In the genomic region with DNA sequence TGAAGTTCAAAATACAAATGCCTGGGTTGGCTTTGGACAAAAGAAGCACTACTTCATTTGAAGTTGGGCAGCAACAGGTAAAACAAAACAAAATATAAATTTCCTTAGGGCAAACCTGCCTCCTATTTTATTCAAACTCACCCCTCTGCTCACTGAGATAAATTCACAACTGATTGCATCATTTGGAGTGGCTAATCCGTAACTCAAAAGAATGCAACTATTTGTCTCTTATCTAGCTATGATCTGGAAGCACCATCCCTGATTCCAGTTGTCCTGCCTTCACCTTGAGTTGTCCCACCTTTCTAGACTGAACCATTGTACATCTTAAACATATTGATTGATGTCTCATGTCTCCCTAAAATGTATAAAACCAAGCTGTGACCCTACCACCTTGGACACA, we compare ENCODE assay signal across 1 cellular context.
TF ChIP-seq lines count a peak whose summit lies in the region.

No MANE protein-coding gene starts in this region.

TF ChIP-seq in GM23338, 12 proteins besides CTCF, POLR2A, EP300 and RAD21:
- TF ChIP-seq, protein P1, sequence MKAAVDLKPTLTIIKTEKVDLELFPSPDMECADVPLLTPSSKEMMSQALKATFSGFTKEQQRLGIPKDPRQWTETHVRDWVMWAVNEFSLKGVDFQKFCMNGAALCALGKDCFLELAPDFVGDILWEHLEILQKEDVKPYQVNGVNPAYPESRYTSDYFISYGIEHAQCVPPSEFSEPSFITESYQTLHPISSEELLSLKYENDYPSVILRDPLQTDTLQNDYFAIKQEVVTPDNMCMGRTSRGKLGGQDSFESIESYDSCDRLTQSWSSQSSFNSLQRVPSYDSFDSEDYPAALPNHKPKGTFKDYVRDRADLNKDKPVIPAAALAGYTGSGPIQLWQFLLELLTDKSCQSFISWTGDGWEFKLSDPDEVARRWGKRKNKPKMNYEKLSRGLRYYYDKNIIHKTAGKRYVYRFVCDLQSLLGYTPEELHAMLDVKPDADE (IDR thresholded peaks at IDR 0.05), result no peak
- TF ChIP-seq NANOG (IDR thresholded peaks at IDR 0.05; ENCODE audit: borderline replicate concordance) (no peak), JUNB (IDR thresholded peaks at IDR 0.05; ENCODE audit: unreplicated experiment) (no peak), ZNF331 (CRISPR knock-in tag; IDR thresholded peaks at IDR 0.05; ENCODE audit: low read depth) (no peak), CREB1 (CRISPR knock-in tag; IDR thresholded peaks at IDR 0.05; ENCODE audit: low read depth) (no peak), EZH2 (IDR thresholded peaks at IDR 0.05; ENCODE audit: low read depth, unreplicated experiment) (no peak), REST (IDR thresholded peaks at IDR 0.05; ENCODE audit: unreplicated experiment) (no peak), STAT1 (IDR thresholded peaks at IDR 0.05; ENCODE audit: unreplicated experiment) (no peak), EZH2phosphoT487 (IDR thresholded peaks at IDR 0.05; ENCODE audit: unreplicated experiment) (no peak), POLR2AphosphoS5 (IDR thresholded peaks at IDR 0.05; ENCODE audit: low read depth) (no peak)
- TF ChIP-seq, protein P2, sequence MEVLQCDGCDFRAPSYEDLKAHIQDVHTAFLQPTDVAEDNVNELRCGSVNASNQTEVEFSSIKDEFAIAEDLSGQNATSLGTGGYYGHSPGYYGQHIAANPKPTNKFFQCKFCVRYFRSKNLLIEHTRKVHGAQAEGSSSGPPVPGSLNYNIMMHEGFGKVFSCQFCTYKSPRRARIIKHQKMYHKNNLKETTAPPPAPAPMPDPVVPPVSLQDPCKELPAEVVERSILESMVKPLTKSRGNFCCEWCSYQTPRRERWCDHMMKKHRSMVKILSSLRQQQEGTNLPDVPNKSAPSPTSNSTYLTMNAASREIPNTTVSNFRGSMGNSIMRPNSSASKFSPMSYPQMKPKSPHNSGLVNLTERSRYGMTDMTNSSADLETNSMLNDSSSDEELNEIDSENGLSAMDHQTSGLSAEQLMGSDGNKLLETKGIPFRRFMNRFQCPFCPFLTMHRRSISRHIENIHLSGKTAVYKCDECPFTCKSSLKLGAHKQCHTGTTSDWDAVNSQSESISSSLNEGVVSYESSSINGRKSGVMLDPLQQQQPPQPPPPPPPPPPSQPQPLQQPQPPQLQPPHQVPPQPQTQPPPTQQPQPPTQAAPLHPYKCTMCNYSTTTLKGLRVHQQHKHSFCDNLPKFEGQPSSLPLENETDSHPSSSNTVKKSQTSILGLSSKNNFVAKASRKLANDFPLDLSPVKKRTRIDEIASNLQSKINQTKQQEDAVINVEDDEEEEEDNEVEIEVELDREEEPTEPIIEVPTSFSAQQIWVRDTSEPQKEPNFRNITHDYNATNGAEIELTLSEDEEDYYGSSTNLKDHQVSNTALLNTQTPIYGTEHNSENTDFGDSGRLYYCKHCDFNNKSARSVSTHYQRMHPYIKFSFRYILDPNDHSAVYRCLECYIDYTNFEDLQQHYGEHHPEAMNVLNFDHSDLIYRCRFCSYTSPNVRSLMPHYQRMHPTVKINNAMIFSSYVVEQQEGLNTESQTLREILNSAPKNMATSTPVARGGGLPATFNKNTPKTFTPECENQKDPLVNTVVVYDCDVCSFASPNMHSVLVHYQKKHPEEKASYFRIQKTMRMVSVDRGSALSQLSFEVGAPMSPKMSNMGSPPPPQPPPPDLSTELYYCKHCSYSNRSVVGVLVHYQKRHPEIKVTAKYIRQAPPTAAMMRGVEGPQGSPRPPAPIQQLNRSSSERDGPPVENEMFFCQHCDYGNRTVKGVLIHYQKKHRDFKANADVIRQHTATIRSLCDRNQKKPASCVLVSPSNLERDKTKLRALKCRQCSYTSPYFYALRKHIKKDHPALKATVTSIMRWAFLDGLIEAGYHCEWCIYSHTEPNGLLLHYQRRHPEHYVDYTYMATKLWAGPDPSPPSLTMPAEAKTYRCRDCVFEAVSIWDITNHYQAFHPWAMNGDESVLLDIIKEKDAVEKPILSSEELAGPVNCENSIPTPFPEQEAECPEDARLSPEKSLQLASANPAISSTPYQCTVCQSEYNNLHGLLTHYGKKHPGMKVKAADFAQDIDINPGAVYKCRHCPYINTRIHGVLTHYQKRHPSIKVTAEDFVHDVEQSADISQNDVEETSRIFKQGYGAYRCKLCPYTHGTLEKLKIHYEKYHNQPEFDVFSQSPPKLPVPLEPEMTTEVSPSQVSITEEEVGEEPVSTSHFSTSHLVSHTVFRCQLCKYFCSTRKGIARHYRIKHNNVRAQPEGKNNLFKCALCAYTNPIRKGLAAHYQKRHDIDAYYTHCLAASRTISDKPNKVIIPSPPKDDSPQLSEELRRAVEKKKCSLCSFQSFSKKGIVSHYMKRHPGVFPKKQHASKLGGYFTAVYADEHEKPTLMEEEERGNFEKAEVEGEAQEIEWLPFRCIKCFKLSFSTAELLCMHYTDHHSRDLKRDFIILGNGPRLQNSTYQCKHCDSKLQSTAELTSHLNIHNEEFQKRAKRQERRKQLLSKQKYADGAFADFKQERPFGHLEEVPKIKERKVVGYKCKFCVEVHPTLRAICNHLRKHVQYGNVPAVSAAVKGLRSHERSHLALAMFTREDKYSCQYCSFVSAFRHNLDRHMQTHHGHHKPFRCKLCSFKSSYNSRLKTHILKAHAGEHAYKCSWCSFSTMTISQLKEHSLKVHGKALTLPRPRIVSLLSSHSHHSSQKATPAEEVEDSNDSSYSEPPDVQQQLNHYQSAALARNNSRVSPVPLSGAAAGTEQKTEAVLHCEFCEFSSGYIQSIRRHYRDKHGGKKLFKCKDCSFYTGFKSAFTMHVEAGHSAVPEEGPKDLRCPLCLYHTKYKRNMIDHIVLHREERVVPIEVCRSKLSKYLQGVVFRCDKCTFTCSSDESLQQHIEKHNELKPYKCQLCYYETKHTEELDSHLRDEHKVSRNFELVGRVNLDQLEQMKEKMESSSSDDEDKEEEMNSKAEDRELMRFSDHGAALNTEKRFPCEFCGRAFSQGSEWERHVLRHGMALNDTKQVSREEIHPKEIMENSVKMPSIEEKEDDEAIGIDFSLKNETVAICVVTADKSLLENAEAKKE (CRISPR knock-in tag; IDR thresholded peaks at IDR 0.05), result no peak
